In genomic region chr7:114930829-114931655, GRCh38 we compare ENCODE assay signal across 9 cellular contexts. TPM values are rescaled to one million over a fixed set of nuclear protein-coding genes. Genes with fewer than 3 reads are reported as not detected.
A peak's percentile ranks its signal among the peaks of the same experiment; 100 is the strongest.
DNase-seq lines count a peak whose midpoint lies in the region; ATAC-seq and TF ChIP-seq lines count a peak whose summit lies in the region.
"Had no signal": no experiment of that assay in that cellular context is flagged by ENCODE, and none has a peak within 500 bp of the region (broad histone marks: within the 10 kb centered on the region; RNA-seq: fewer than 3 reads in every experiment).

No MANE protein-coding gene starts in this region.

- peaks cover 12% of the 10 kb centered on the region for H3K36me3 ChIP-seq in KOPT-K1 (ENCODE audit: insufficient read depth, low read length)
- H3K36me3 ChIP-seq: cardiac muscle cell had no signal

- H3K9me3 ChIP-seq in KOPT-K1 (ENCODE audit: insufficient read depth, low read length, poor library complexity, severe bottlenecking): no peaks in the 10 kb centered on the region

- DNase-seq in EH (ENCODE audit: low read depth): peak; percentile 35
- peak; percentile 33 for DNase-seq in fibroblast of villous mesenchyme (ENCODE audit: low read depth)
- DNase-seq in NCI-H69 (lab: John Stamatoyannopoulos, UW): no peak
- DNase-seq in NCI-H2227 (lab: John Stamatoyannopoulos, UW; ENCODE audit: unreplicated experiment): no peak
- no peak for DNase-seq in NAMALWA (ENCODE audit: low spot score)
- no peak for DNase-seq in D341Med (ENCODE audit: low spot score)

- no peak overlapping the region for H3K4me3 ChIP-seq in fibroblast of villous mesenchyme (ENCODE audit: low read depth, low read length)
- H3K4me3 ChIP-seq: cardiac muscle cell had no signal

- TF ChIP-seq CTCF in fibroblast of villous mesenchyme (IDR thresholded peaks at IDR 0.05; ENCODE audit: insufficient read depth, low read depth, low read length): no peak

- peak overlapping the region; percentile 81 for H3K27ac ChIP-seq in KOPT-K1 (ENCODE audit: low read depth, low read length, poor library complexity, severe bottlenecking)
- H3K27ac ChIP-seq: cardiac muscle cell had no signal

- peak; percentile 60 for ATAC-seq in GM21723 (IDR thresholded peaks at IDR 0.05; ENCODE audit: unreplicated experiment)

RNA-seq across cellular contexts. Expression of gene MDFIC, which starts 9.1 kb away (rescaled TPM):
- total RNA-seq in fibroblast of villous mesenchyme: 28.3 and 39.3 TPM in 2 replicates

Comparison
In these comparisons a context has a peak if more than half of its experiments do, and no peak if none do; other contexts are left out.
1. DNase-seq: peak in EH (single experiment) and fibroblast of villous mesenchyme (single experiment); none in NCI-H69 (single experiment), NCI-H2227 (single experiment), NAMALWA (single experiment) and D341Med (single experiment).